In the genomic region with DNA sequence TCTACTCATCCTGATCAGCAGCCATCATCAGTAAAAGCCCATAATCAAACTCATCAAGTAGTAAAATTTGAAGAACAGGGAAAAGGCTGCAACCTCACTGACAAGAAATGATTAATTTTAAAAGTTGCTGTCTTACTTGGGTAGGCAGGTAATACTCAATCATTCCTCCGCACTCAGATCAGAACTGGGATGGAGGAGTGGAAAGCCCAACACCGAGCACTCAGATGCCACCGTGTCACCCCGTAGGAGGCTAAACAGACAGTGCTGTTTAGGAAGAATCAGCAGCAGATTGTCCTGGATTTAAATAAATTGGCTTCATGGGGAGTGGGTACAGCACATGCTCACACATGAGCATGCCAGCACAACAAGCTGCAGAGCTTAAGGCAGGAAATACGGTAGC, we compare ENCODE assay signal across 15 cellular contexts.
A peak's percentile ranks its signal among the peaks of the same experiment; 100 is the strongest.
DNase-seq lines count a peak whose midpoint lies in the region; ATAC-seq lines count a peak whose summit lies in the region.
"Had no signal": no experiment of that assay in that cellular context is flagged by ENCODE, and none has a peak within 500 bp of the region (broad histone marks: within the 10 kb centered on the region; RNA-seq: fewer than 3 reads in every experiment).

No MANE protein-coding gene starts in this region.

- no peak for ATAC-seq in HG02763 (IDR thresholded peaks at IDR 0.05; ENCODE audit: unreplicated experiment)
- ATAC-seq: CD8-positive, alpha-beta T cell had no signal

- DNase-seq in NCI-H82 (lab: John Stamatoyannopoulos, UW) (peak; percentile 54), NCI-H82 treated with DMSO at 0.1 percent for 48 hours (lab: John Stamatoyannopoulos, UW; ENCODE audit: unreplicated experiment) (no peak), cerebellar cortex (ENCODE audit: low spot score) (peak; percentile 47), putamen (ENCODE audit: low spot score) (peak; percentile 70)
- no peak for DNase-seq in activated CD4-positive, alpha-beta T cell treated with anti-CD3 and anti-CD28 coated beads, Interleukin-2, amount 50 U/mL, for 1 hour
- DNase-seq: Caco-2; CD4-positive, CD25-positive, alpha-beta regulatory T cell; CD8-positive, alpha-beta T cell; DMS 273 treated with DMSO at 0.1 percent for 48 hours; DMS79; EL; GF-D8; GOT3; HFFc6 had no signal

Comparison
In these comparisons a context has a peak if more than half of its experiments do, and no peak if none do; other contexts are left out.
1. DNase-seq: peak in NCI-H82 (single experiment), cerebellar cortex (single experiment) and putamen (single experiment); none in NCI-H82 treated with DMSO at 0.1 percent for 48 hours (single experiment) and activated CD4-positive, alpha-beta T cell treated with anti-CD3 and anti-CD28 coated beads, Interleukin-2, amount 50 U/mL, for 1 hour (single experiment).